8 cellular contexts compared by ENCODE assay signal in the genomic region with DNA sequence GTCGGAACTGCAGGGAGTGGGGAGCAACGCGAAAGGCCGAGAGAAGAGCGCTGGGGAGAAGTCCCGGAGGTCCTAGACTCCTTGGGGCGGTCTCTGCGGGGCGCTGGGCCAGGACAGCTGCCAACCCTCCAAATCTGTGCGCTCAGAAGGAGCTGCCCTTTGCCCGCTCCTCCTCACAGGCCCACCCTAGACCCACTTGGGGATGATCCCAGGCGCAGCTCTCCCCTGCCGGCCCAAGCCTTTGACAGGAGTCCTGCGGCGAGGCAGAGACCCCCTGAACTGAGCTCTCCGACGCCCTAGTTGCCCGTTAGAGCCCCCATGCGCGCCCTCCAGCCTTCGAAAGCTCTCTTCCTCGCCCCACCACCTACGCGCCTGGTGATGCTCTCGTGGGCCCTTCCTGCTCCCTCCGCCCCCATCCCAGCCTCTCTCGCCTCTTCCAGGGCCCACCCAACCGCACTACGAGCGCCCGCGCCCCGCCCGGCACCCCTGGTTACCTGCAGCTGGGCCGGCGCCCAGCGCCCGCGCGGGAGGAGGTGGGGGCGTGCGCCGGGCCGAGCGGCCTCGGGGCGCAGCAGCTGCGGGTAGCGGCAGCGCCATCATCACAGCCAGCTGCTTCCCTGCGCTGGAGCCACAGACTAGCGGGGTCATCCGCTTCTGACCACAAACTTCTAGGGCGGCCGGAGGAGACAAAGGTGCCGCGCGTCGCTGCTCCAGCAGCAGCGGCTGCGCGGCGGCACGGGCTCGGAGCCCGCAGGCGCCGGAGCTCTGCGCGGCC.
DNase-seq lines count a peak whose midpoint lies in the region; ATAC-seq and TF ChIP-seq lines count a peak whose summit lies in the region.

No MANE protein-coding gene starts in this region.

- no peaks in the 10 kb centered on the region for H3K36me3 ChIP-seq in CD4-positive, alpha-beta memory T cell (ENCODE audit: insufficient read depth, low read length)
- no peaks in the 10 kb centered on the region for H3K36me3 ChIP-seq in Loucy (ENCODE audit: insufficient read depth, low read length)

- TF ChIP-seq CTCF in Loucy (conservative IDR thresholded peaks at IDR 0.05; ENCODE audit: low read length) = no peak
- no peak for TF ChIP-seq CTCF in osteocyte (IDR thresholded peaks at IDR 0.05)

- no peak for TF ChIP-seq POLR2A in GM18505 (IDR thresholded peaks at IDR 0.05; ENCODE audit: borderline replicate concordance, extremely low read depth, insufficient read depth, insufficient read length)

- peak overlapping the region; percentile 76 for H3K9ac ChIP-seq in Loucy (ENCODE audit: low read depth, low read length, poor library complexity, severe bottlenecking)

- H3K36me3 Mint-ChIP-seq in CD4-positive, alpha-beta memory T cell = no peaks in the 10 kb centered on the region
- H3K36me3 Mint-ChIP-seq in osteocyte (ENCODE audit: unreplicated experiment) = no peaks in the 10 kb centered on the region

- H3K27ac ChIP-seq in CD4-positive, alpha-beta memory T cell (ENCODE audit: low read depth, low read length) = no peak overlapping the region

- no peaks in the 10 kb centered on the region for H3K9me3 ChIP-seq in CD4-positive, alpha-beta memory T cell (ENCODE audit: control insufficient read depth in 1 of 2, low read length in 2 of 2)
- H3K9me3 ChIP-seq in Loucy (ENCODE audit: insufficient read depth, low read depth, low read length) = no peaks in the 10 kb centered on the region

- H4K20me1 ChIP-seq in Loucy (ENCODE audit: insufficient read depth, low read length, poor library complexity, severe bottlenecking) = no peaks in the 10 kb centered on the region

- H3K27me3 ChIP-seq in CD4-positive, alpha-beta memory T cell (ENCODE audit: insufficient read depth, low read length) = peaks cover 32% of the 10 kb centered on the region
- peaks cover 11% of the 10 kb centered on the region for H3K27me3 ChIP-seq in Loucy (ENCODE audit: insufficient read depth, low read length, poor library complexity, severe bottlenecking)

- peak overlapping the region; percentile 80 for H3K4me2 ChIP-seq in Loucy (ENCODE audit: low read depth, low read length, poor library complexity, severe bottlenecking)

- POLR2A ChIA-PET in CD4-positive, alpha-beta memory T cell (lab: Charles Lee; ENCODE audit: partially characterized antibody) = interaction anchor here (1.5 kb wide), 1 partner anchor 64 kb away, joined by 6 read pairs; no protein-coding TSS in a partner anchor

- H3K79me2 ChIP-seq in Loucy (ENCODE audit: insufficient read depth, low read length) = peaks cover 38% of the 10 kb centered on the region

- no peak overlapping the region for H3K4me3 ChIP-seq in CD4-positive, alpha-beta memory T cell (ENCODE audit: low read length in 2 of 2)
- H3K4me3 ChIP-seq in Loucy (ENCODE audit: low read length, poor library complexity, severe bottlenecking) = peak overlapping the region; percentile 77

- H3F3A ChIP-seq in Loucy (ENCODE audit: low read depth) = no peaks in the 10 kb centered on the region; the same call in 1 of the 2 replicates

- no peak for ATAC-seq in GM18870 (IDR thresholded peaks at IDR 0.05; ENCODE audit: unreplicated experiment)
- no peak for ATAC-seq in GM18505 (IDR thresholded peaks at IDR 0.05; ENCODE audit: unreplicated experiment)
- no peak for ATAC-seq in HG02885 (IDR thresholded peaks at IDR 0.05; ENCODE audit: poor library complexity, unreplicated experiment)

- peaks cover 33% of the 10 kb centered on the region for H3K4me1 ChIP-seq in CD4-positive, alpha-beta memory T cell (ENCODE audit: insufficient read depth, low read length)
- peaks cover 10% of the 10 kb centered on the region for H3K4me1 ChIP-seq in Loucy (ENCODE audit: insufficient read depth, low read length, poor library complexity, severe bottlenecking)

- peaks cover 14 to 30% (median 23%) of the 10 kb centered on the region in 4 donors for H3K4me1 Mint-ChIP-seq in CD4-positive, alpha-beta memory T cell
- peaks cover 11% of the 10 kb centered on the region for H3K4me1 Mint-ChIP-seq in osteocyte (ENCODE audit: unreplicated experiment)

- peak overlapping the region; percentile 58 to 81 (median 76) for H3K4me3 Mint-ChIP-seq in CD4-positive, alpha-beta memory T cell
- peak overlapping the region; percentile 64 for H3K4me3 Mint-ChIP-seq in osteocyte (ENCODE audit: unreplicated experiment)

- peak overlapping the region; percentile 27; the same call in 1 of the 2 replicates for H2AFZ ChIP-seq in Loucy (ENCODE audit: low read length)

- no peak for DNase-seq in CD4-positive, alpha-beta memory T cell
- DNase-seq in dermis blood vessel endothelial cell (peak; percentile 28), osteocyte (ENCODE audit: extremely low spot score, unreplicated experiment) (peak; percentile 77), GM03348 (ENCODE audit: low spot score) (no peak)

- no peaks in the 10 kb centered on the region for H3K9me3 Mint-ChIP-seq in CD4-positive, alpha-beta memory T cell
- no peaks in the 10 kb centered on the region for H3K9me3 Mint-ChIP-seq in osteocyte (ENCODE audit: unreplicated experiment)

- H3K27ac Mint-ChIP-seq in CD4-positive, alpha-beta memory T cell = no peak overlapping the region
- no peak overlapping the region for H3K27ac Mint-ChIP-seq in osteocyte (ENCODE audit: unreplicated experiment)

- intact Hi-C loops in CD4-positive, alpha-beta memory T cell (cut with micrococcal nuclease) = no loop called here

- CTCF ChIA-PET in CD4-positive, alpha-beta memory T cell (lab: Charles Lee; ENCODE audit: partially characterized antibody) = interaction anchor here (1.1 kb wide), 1 partner anchor 258 kb away, joined by 3 read pairs; no protein-coding TSS in a partner anchor

- H3K9me2 ChIP-seq in Loucy (replicated peaks; ENCODE audit: low read depth, low read length) = no peaks in the 10 kb centered on the region

- peaks cover 38 to 40% of the 10 kb centered on the region in 2 donors for H3K27me3 Mint-ChIP-seq in CD4-positive, alpha-beta memory T cell
- peaks cover 51% of the 10 kb centered on the region for H3K27me3 Mint-ChIP-seq in osteocyte (ENCODE audit: unreplicated experiment)

Comparison
In these comparisons a context has a peak if more than half of its experiments do, and no peak if none do; other contexts are left out.
1. DNase-seq: peak in dermis blood vessel endothelial cell (single experiment) and osteocyte (single experiment); none in CD4-positive, alpha-beta memory T cell (0 of 5) and GM03348 (single experiment).